In the genomic region with DNA sequence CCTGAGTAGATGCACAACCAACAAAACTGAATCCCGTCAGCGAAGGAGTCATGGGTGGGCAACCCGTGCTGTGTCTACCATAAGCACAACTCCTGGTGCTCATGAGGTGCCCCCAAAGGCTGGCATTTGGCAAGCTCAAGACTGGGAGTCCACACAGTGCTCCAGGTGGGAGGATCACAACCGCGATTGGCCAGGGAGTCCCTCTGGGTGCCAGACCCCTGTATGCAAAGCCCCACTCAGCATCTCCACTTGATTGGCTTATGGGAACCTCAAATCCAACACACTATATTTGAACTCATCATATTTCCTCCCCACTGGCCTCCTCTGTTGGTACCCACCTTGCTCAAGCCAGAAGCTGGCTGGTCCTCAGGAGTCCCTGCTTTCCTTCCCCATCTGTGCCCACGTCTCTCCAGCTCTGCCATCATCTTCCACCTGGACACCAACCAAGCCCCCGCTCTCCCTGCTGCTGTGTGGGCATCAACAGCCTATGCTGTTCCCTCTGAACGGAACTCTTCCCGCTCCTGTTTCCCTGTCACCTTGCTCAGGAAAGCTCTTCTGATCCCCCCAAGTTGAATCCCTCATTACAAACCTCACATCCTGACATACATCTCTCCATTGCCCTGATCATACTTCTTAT, we compare ENCODE assay signal across 1 cellular context.
A peak's percentile ranks its signal among the peaks of the same experiment; 100 is the strongest.
TF ChIP-seq lines count a peak whose summit lies in the region.

No MANE protein-coding gene starts in this region.

TF ChIP-seq in HepG2, 621 proteins besides CTCF, POLR2A, EP300 and RAD21 (continued from another document and continues in another):
- TF ChIP-seq, protein P1, sequence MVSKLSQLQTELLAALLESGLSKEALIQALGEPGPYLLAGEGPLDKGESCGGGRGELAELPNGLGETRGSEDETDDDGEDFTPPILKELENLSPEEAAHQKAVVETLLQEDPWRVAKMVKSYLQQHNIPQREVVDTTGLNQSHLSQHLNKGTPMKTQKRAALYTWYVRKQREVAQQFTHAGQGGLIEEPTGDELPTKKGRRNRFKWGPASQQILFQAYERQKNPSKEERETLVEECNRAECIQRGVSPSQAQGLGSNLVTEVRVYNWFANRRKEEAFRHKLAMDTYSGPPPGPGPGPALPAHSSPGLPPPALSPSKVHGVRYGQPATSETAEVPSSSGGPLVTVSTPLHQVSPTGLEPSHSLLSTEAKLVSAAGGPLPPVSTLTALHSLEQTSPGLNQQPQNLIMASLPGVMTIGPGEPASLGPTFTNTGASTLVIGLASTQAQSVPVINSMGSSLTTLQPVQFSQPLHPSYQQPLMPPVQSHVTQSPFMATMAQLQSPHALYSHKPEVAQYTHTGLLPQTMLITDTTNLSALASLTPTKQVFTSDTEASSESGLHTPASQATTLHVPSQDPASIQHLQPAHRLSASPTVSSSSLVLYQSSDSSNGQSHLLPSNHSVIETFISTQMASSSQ (IDR thresholded peaks at IDR 0.05; ENCODE audit: low read depth) = no peak
- TF ChIP-seq, protein P1 (CRISPR knock-in tag; IDR thresholded peaks at IDR 0.05; ENCODE audit: borderline replicate concordance) = no peak
- TF ChIP-seq, protein P2, sequence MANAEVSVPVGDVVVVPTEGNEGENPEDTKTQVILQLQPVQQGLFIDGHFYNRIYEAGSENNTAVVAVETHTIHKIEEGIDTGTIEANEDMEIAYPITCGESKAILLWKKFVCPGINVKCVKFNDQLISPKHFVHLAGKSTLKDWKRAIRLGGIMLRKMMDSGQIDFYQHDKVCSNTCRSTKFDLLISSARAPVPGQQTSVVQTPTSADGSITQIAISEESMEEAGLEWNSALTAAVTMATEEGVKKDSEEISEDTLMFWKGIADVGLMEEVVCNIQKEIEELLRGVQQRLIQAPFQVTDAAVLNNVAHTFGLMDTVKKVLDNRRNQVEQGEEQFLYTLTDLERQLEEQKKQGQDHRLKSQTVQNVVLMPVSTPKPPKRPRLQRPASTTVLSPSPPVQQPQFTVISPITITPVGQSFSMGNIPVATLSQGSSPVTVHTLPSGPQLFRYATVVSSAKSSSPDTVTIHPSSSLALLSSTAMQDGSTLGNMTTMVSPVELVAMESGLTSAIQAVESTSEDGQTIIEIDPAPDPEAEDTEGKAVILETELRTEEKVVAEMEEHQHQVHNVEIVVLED (CRISPR knock-in tag; IDR thresholded peaks at IDR 0.05; ENCODE audit: borderline replicate concordance) = no peak
- TF ChIP-seq GLI4 (CRISPR knock-in tag; IDR thresholded peaks at IDR 0.05; ENCODE audit: borderline replicate concordance) (no peak), TEAD3 (CRISPR knock-in tag; optimal IDR thresholded peaks at IDR 0.05; ENCODE audit: borderline replicate concordance) (no peak), CCAR2 (optimal IDR thresholded peaks at IDR 0.05; ENCODE audit: low read depth, low read length) (no peak), ZNF274 (CRISPR knock-in tag; IDR thresholded peaks at IDR 0.05) (0 out of 2 replicates have a peak, but pooled peaks have one; percentile 24), ZNF577 (CRISPR knock-in tag; IDR thresholded peaks at IDR 0.05; ENCODE audit: borderline replicate concordance, low read depth) (no peak), ZSCAN9 (CRISPR knock-in tag; IDR thresholded peaks at IDR 0.05; ENCODE audit: borderline replicate concordance) (no peak), ZNF253 (CRISPR knock-in tag; IDR thresholded peaks at IDR 0.05; ENCODE audit: borderline replicate concordance) (no peak), ZNF563 (CRISPR knock-in tag; IDR thresholded peaks at IDR 0.05) (no peak), SIX1 (CRISPR knock-in tag; IDR thresholded peaks at IDR 0.05; ENCODE audit: borderline replicate concordance) (no peak), ZNF724P (CRISPR knock-in tag; IDR thresholded peaks at IDR 0.05; ENCODE audit: borderline replicate concordance) (0 out of 2 replicates have a peak, but pooled peaks have one; percentile 51), ZNF644 (CRISPR knock-in tag; IDR thresholded peaks at IDR 0.05; ENCODE audit: low read depth) (no peak), MZF1 (CRISPR knock-in tag; IDR thresholded peaks at IDR 0.05; ENCODE audit: borderline replicate concordance) (no peak), DNMT1 (CRISPR knock-in tag; IDR thresholded peaks at IDR 0.05) (no peak), TOPORS (CRISPR knock-in tag; IDR thresholded peaks at IDR 0.05) (no peak), CBX2 (IDR thresholded peaks at IDR 0.05; ENCODE audit: low read depth, low read length) (no peak), CBX2 (CRISPR knock-in tag; IDR thresholded peaks at IDR 0.05; ENCODE audit: low read depth) (peak; percentile 79; the same call in 1 of the 2 replicates), ZNF24 (IDR thresholded peaks at IDR 0.05) (no peak), MBD4 (IDR thresholded peaks at IDR 0.05; ENCODE audit: borderline replicate concordance, low read length) (no peak), ATF7-NPFF (CRISPR knock-in tag; IDR thresholded peaks at IDR 0.05; ENCODE audit: low read depth) (peak; percentile 58; the same call in 1 of the 2 replicates), ATF7 (IDR thresholded peaks at IDR 0.05) (no peak), ATF7 (CRISPR knock-in tag; IDR thresholded peaks at IDR 0.05) (0 out of 2 replicates have a peak, but pooled peaks have one; percentile 18)
- TF ChIP-seq, protein P3, sequence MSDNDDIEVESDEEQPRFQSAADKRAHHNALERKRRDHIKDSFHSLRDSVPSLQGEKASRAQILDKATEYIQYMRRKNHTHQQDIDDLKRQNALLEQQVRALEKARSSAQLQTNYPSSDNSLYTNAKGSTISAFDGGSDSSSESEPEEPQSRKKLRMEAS (IDR thresholded peaks at IDR 0.05) = no peak
- TF ChIP-seq, protein P4, sequence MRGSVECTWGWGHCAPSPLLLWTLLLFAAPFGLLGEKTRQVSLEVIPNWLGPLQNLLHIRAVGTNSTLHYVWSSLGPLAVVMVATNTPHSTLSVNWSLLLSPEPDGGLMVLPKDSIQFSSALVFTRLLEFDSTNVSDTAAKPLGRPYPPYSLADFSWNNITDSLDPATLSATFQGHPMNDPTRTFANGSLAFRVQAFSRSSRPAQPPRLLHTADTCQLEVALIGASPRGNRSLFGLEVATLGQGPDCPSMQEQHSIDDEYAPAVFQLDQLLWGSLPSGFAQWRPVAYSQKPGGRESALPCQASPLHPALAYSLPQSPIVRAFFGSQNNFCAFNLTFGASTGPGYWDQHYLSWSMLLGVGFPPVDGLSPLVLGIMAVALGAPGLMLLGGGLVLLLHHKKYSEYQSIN (CRISPR knock-in tag; IDR thresholded peaks at IDR 0.05; ENCODE audit: borderline replicate concordance) = no peak
- TF ChIP-seq, protein P5, sequence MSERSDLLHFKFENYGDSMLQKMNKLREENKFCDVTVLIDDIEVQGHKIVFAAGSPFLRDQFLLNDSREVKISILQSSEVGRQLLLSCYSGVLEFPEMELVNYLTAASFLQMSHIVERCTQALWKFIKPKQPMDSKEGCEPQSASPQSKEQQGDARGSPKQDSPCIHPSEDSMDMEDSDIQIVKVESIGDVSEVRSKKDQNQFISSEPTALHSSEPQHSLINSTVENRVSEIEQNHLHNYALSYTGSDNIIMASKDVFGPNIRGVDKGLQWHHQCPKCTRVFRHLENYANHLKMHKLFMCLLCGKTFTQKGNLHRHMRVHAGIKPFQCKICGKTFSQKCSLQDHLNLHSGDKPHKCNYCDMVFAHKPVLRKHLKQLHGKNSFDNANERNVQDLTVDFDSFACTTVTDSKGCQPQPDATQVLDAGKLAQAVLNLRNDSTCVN (CRISPR knock-in tag; IDR thresholded peaks at IDR 0.05; ENCODE audit: borderline replicate concordance) = no peak
- TF ChIP-seq, protein P6, sequence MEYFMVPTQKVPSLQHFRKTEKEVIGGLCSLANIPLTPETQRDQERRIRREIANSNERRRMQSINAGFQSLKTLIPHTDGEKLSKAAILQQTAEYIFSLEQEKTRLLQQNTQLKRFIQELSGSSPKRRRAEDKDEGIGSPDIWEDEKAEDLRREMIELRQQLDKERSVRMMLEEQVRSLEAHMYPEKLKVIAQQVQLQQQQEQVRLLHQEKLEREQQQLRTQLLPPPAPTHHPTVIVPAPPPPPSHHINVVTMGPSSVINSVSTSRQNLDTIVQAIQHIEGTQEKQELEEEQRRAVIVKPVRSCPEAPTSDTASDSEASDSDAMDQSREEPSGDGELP (IDR thresholded peaks at IDR 0.05; ENCODE audit: borderline replicate concordance, low read depth) = no peak
- TF ChIP-seq, protein P7, sequence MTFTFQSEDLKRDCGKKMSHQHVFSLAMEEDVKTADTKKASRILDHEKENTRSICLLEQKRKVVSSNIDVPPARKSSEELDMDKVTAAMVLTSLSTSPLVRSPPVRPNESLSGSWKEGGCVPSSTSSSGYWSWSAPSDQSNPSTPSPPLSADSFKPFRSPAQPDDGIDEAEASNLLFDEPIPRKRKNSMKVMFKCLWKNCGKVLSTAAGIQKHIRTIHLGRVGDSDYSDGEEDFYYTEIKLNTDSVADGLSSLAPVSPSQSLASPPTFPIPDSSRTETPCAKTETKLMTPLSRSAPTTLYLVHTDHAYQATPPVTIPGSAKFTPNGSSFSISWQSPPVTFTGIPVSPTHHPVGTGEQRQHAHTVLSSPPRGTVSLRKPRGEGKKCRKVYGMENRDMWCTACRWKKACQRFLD (CRISPR knock-in tag; IDR thresholded peaks at IDR 0.05; ENCODE audit: borderline replicate concordance) = no peak
- TF ChIP-seq, protein P8, sequence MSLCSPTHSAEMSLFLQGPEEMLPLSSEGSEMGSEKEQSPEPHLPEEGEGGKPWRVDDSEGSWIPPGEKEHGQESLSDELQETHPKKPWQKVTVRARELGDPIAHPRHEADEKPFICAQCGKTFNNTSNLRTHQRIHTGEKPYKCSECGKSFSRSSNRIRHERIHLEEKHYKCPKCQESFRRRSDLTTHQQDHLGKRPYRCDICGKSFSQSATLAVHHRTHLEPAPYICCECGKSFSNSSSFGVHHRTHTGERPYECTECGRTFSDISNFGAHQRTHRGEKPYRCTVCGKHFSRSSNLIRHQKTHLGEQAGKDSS (CRISPR knock-in tag; IDR thresholded peaks at IDR 0.05; ENCODE audit: borderline replicate concordance, low read depth) = no peak
- TF ChIP-seq, protein P9, sequence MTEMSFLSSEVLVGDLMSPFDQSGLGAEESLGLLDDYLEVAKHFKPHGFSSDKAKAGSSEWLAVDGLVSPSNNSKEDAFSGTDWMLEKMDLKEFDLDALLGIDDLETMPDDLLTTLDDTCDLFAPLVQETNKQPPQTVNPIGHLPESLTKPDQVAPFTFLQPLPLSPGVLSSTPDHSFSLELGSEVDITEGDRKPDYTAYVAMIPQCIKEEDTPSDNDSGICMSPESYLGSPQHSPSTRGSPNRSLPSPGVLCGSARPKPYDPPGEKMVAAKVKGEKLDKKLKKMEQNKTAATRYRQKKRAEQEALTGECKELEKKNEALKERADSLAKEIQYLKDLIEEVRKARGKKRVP (CRISPR knock-in tag; IDR thresholded peaks at IDR 0.05) = no peak
- TF ChIP-seq, protein P10, sequence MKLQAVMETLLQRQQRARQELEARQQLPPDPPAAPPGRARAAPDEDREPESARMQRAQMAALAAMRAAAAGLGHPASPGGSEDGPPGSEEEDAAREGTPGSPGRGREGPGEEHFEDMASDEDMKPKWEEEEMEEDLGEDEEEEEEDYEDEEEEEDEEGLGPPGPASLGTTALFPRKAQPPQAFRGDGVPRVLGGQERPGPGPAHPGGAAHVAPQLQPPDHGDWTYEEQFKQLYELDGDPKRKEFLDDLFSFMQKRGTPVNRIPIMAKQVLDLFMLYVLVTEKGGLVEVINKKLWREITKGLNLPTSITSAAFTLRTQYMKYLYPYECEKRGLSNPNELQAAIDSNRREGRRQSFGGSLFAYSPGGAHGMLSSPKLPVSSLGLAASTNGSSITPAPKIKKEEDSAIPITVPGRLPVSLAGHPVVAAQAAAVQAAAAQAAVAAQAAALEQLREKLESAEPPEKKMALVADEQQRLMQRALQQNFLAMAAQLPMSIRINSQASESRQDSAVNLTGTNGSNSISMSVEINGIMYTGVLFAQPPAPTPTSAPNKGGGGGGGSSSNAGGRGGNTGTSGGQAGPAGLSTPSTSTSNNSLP (IDR thresholded peaks at IDR 0.05; ENCODE audit: low read depth, low read length) = no peak
- TF ChIP-seq, protein P11, sequence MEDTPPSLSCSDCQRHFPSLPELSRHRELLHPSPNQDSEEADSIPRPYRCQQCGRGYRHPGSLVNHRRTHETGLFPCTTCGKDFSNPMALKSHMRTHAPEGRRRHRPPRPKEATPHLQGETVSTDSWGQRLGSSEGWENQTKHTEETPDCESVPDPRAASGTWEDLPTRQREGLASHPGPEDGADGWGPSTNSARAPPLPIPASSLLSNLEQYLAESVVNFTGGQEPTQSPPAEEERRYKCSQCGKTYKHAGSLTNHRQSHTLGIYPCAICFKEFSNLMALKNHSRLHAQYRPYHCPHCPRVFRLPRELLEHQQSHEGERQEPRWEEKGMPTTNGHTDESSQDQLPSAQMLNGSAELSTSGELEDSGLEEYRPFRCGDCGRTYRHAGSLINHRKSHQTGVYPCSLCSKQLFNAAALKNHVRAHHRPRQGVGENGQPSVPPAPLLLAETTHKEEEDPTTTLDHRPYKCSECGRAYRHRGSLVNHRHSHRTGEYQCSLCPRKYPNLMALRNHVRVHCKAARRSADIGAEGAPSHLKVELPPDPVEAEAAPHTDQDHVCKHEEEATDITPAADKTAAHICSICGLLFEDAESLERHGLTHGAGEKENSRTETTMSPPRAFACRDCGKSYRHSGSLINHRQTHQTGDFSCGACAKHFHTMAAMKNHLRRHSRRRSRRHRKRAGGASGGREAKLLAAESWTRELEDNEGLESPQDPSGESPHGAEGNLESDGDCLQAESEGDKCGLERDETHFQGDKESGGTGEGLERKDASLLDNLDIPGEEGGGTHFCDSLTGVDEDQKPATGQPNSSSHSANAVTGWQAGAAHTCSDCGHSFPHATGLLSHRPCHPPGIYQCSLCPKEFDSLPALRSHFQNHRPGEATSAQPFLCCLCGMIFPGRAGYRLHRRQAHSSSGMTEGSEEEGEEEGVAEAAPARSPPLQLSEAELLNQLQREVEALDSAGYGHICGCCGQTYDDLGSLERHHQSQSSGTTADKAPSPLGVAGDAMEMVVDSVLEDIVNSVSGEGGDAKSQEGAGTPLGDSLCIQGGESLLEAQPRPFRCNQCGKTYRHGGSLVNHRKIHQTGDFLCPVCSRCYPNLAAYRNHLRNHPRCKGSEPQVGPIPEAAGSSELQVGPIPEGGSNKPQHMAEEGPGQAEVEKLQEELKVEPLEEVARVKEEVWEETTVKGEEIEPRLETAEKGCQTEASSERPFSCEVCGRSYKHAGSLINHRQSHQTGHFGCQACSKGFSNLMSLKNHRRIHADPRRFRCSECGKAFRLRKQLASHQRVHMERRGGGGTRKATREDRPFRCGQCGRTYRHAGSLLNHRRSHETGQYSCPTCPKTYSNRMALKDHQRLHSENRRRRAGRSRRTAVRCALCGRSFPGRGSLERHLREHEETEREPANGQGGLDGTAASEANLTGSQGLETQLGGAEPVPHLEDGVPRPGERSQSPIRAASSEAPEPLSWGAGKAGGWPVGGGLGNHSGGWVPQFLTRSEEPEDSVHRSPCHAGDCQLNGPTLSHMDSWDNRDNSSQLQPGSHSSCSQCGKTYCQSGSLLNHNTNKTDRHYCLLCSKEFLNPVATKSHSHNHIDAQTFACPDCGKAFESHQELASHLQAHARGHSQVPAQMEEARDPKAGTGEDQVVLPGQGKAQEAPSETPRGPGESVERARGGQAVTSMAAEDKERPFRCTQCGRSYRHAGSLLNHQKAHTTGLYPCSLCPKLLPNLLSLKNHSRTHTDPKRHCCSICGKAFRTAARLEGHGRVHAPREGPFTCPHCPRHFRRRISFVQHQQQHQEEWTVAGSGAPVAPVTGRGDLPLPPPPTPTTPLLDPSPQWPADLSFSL (CRISPR knock-in tag; IDR thresholded peaks at IDR 0.05) = no peak
